Comparison of ENCODE assay signal across 39 cellular contexts in genomic region chr4:55575513-55575912, GRCh38. TPM values are rescaled to one million over a fixed set of nuclear protein-coding genes. Genes with fewer than 3 reads are reported as not detected.
"Had no signal": no experiment of that assay in that cellular context is flagged by ENCODE, and none has a peak within 500 bp of the region (broad histone marks: within the 10 kb centered on the region; RNA-seq: fewer than 3 reads in every experiment).

No MANE protein-coding gene starts in this region.

- H3K36me3 ChIP-seq: MG63 had no signal

- H3K4me3 ChIP-seq: MG63 had no signal

- H3K27me3 ChIP-seq: MG63 had no signal

- DNase-seq: Karpas-422, Kasumi-1, MG63, MM.1S, MV-4-11, NCI-H1048, NCI-H1092, NCI-H1105, NCI-H1105 treated with DMSO at 0.1 percent for 48 hours, NCI-H1417, NCI-H1417 treated with DMSO at 0.1 percent for 48 hours, NCI-H1436, NCI-H1436 treated with DMSO at 0.1 percent for 48 hours, NCI-H146, NCI-H1694, NCI-H1694 treated with DMSO at 0.1 percent for 48 hours, NCI-H187, NCI-H187 treated with DMSO at 0.1 percent for 48 hours, NCI-H1930, NCI-H2029, NCI-H2029 treated with DMSO at 0.1 percent for 48 hours, NCI-H2081, NCI-H2081 treated with DMSO at 0.1 percent for 48 hours, NCI-H2107, NCI-H2171, NCI-H2171 treated with DMSO at 0.1 percent for 48 hours, NCI-H2227 treated with DMSO at 0.1 percent for 48 hours, NCI-H226, NCI-H345, NCI-H446, NCI-H446 treated with DMSO at 0.1 percent for 48 hours, NCI-H510A, NCI-H510A treated with DMSO at 0.1 percent for 48 hours, NCI-H524, NCI-H524 treated with DMSO at 0.1 percent for 48 hours had no signal

- H3K9me3 ChIP-seq: MG63 had no signal

RNA-seq across cellular contexts. Expression of gene PDCL2, which starts 16.5 kb away (rescaled TPM):
- total RNA-seq: LHCN-M2, M059J, MCF 10A, NCI-H460 had no signal
